ENCODE assay signal across 42 cellular contexts in the genomic region with DNA sequence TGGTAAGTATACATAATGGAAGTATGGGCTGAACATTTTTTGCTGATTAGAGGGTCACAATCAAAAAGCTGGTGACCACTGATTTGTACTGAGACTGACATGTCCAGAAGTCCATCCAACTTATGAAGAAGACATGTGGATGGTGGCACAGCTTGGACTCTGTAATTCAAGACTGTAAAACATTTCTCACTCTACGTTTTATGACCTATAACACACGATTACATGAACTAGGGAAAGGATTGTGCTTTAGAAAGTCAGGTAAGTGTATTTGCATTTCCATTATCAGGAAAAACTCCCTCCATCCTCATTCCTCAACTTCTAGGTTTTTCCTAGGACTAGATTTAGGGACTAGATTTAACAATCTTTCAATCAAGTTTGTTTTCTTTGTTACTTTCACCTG. TPM values are rescaled to one million over a fixed set of nuclear protein-coding genes. Genes with fewer than 3 reads are reported as not detected.
"Had no signal": no experiment of that assay in that cellular context is flagged by ENCODE, and none has a peak within 500 bp of the region (broad histone marks: within the 10 kb centered on the region; RNA-seq: fewer than 3 reads in every experiment).

No MANE protein-coding gene starts in this region.

- H3K27ac Mint-ChIP-seq: activated naive CD4-positive, alpha-beta T cell treated with anti-CD3 and anti-CD28 coated beads for 36 hours; activated naive CD4-positive, alpha-beta T cell treated with anti-CD3 and anti-CD28 coated beads, Interleukin-2, amount 10 ng/mL, durations not matched to agents 7 days and 5 days; activated naive CD4-positive, alpha-beta T cell treated with anti-CD3 and anti-CD28 coated beads, Interleukin-2, amount 50 U/mL, for 24 hours; activated naive CD4-positive, alpha-beta T cell treated with anti-CD3 and anti-CD28 coated beads, Interleukin-2, amount 50 U/mL, for 72 hours; activated naive CD8-positive, alpha-beta T cell; activated naive CD8-positive, alpha-beta T cell treated with anti-CD3 and anti-CD28 coated beads for 36 hours; activated naive CD8-positive, alpha-beta T cell treated with anti-CD3 and anti-CD28 coated beads, Interleukin-2, amount 10 ng/mL, durations not matched to agents 7 days and 5 days; activated naive CD8-positive, alpha-beta T cell treated with anti-CD3 and anti-CD28 coated beads, Interleukin-2, amount 50 U/mL, for 24 hours; activated T-cell treated with anti-CD3 and anti-CD28 coated beads, Interleukin-2, amount 50 U/mL, for 24 hours; activated T-cell treated with anti-CD3 and anti-CD28 coated beads, Interleukin-2, amount 50 U/mL, for 72 hours; activated T-helper 1 cell treated with anti-CD3 and anti-CD28 coated beads, Interleukin-12 subunit alpha, Interleukin-12 subunit beta, Interleukin-2, Interleukin-4 antibody, amounts not matched to agents 30 ng/mL and 10 ng/mL and 1 ng/mL, durations not matched to agents 14 hours and 24 hours and 36 hours; activated T-helper 17 cell treated with anti-CD3 and anti-CD28 coated beads, Interleukin-2, amount 50 U/mL, for 72 hours; activated T-helper 2 cell treated with anti-CD3 and anti-CD28 coated beads, Interferon-gamma antibody, Interleukin-2, Interleukin-4, amounts not matched to agents 10 μg/mL and 5 μg/mL and 100 μg/mL, durations not matched to agents 14 hours and 24 hours and 36 hours; brain had no signal

- H3K4me1 ChIP-seq: adrenal gland, ascending aorta, body of pancreas, breast epithelium had no signal

- H3K27me3 ChIP-seq: adrenal gland, ascending aorta, body of pancreas, brain microvascular endothelial cell, breast epithelium, cardiac muscle cell had no signal

- H3K9me3 Mint-ChIP-seq: activated naive CD4-positive, alpha-beta T cell treated with anti-CD3 and anti-CD28 coated beads, Interleukin-2, amount 50 U/mL, for 24 hours; activated naive CD4-positive, alpha-beta T cell treated with anti-CD3 and anti-CD28 coated beads, Interleukin-2, amount 50 U/mL, for 72 hours had no signal

- H3K9me3 ChIP-seq: adrenal gland, body of pancreas had no signal

- H3K27me3 Mint-ChIP-seq: activated naive CD4-positive, alpha-beta T cell treated with anti-CD3 and anti-CD28 coated beads, Interleukin-2, amount 50 U/mL, for 24 hours; activated naive CD8-positive, alpha-beta T cell; activated naive CD8-positive, alpha-beta T cell treated with anti-CD3 and anti-CD28 coated beads for 36 hours; activated naive CD8-positive, alpha-beta T cell treated with anti-CD3 and anti-CD28 coated beads, Interleukin-2, amount 50 U/mL, for 24 hours; activated T-cell treated with anti-CD3 and anti-CD28 coated beads, Interleukin-2, amount 50 U/mL, for 24 hours; brain; central memory CD8-positive, alpha-beta T cell had no signal

- H3K36me3 ChIP-seq: adrenal gland, ascending aorta, brain microvascular endothelial cell, breast epithelium, cardiac muscle cell had no signal

- H3K4me3 Mint-ChIP-seq: activated naive CD4-positive, alpha-beta T cell treated with anti-CD3 and anti-CD28 coated beads for 36 hours; activated naive CD4-positive, alpha-beta T cell treated with anti-CD3 and anti-CD28 coated beads, Interleukin-2, amount 10 ng/mL, durations not matched to agents 7 days and 5 days; activated naive CD4-positive, alpha-beta T cell treated with anti-CD3 and anti-CD28 coated beads, Interleukin-2, amount 50 U/mL, for 24 hours; activated naive CD8-positive, alpha-beta T cell; activated naive CD8-positive, alpha-beta T cell treated with anti-CD3 and anti-CD28 coated beads for 36 hours; activated naive CD8-positive, alpha-beta T cell treated with anti-CD3 and anti-CD28 coated beads, Interleukin-2, amount 10 ng/mL, durations not matched to agents 7 days and 5 days; activated naive CD8-positive, alpha-beta T cell treated with anti-CD3 and anti-CD28 coated beads, Interleukin-2, amount 50 U/mL, for 24 hours; activated T-cell treated with anti-CD3 and anti-CD28 coated beads, Interleukin-2, amount 50 U/mL, for 24 hours; activated T-cell treated with anti-CD3 and anti-CD28 coated beads, Interleukin-2, amount 50 U/mL, for 4 hours; activated T-cell treated with anti-CD3 and anti-CD28 coated beads, Interleukin-2, amount 50 U/mL, for 72 hours; activated T-helper 1 cell treated with anti-CD3 and anti-CD28 coated beads, Interleukin-12 subunit alpha, Interleukin-12 subunit beta, Interleukin-2, Interleukin-4 antibody, amounts not matched to agents 30 ng/mL and 10 ng/mL and 1 ng/mL, durations not matched to agents 14 hours and 24 hours and 36 hours; activated T-helper 17 cell treated with anti-CD3 and anti-CD28 coated beads, Interleukin-2, amount 50 U/mL, for 72 hours; brain; central memory CD8-positive, alpha-beta T cell had no signal

- H3K36me3 Mint-ChIP-seq: activated naive CD4-positive, alpha-beta T cell treated with anti-CD3 and anti-CD28 coated beads, Interleukin-2, amount 10 ng/mL, durations not matched to agents 7 days and 5 days; activated naive CD4-positive, alpha-beta T cell treated with anti-CD3 and anti-CD28 coated beads, Interleukin-2, amount 50 U/mL, for 72 hours; activated naive CD8-positive, alpha-beta T cell treated with anti-CD3 and anti-CD28 coated beads, Interleukin-2, amount 10 ng/mL, durations not matched to agents 7 days and 5 days; brain had no signal

- DNase-seq: activated effector memory CD4-positive, alpha-beta T cell treated with anti-CD3 and anti-CD28 coated beads, Interleukin-2, amount 50 U/mL, for 16 hours; activated effector memory CD4-positive, alpha-beta T cell treated with Interleukin-2 at 50 U/mL for 16 hours; activated gamma-delta T cell; activated gamma-delta T cell treated with Interleukin-2 at 50 U/mL for 16 hours; activated naive CD4-positive, alpha-beta T cell; activated naive CD4-positive, alpha-beta T cell treated with anti-CD3 and anti-CD28 coated beads for 36 hours; activated naive CD4-positive, alpha-beta T cell treated with anti-CD3 and anti-CD28 coated beads, Interleukin-2, amount 10 ng/mL, durations not matched to agents 7 days and 5 days; activated naive CD4-positive, alpha-beta T cell treated with anti-CD3 and anti-CD28 coated beads, Interleukin-2, amount 50 U/mL, for 16 hours; activated naive CD4-positive, alpha-beta T cell treated with Interleukin-2 at 50 U/mL for 16 hours; activated naive CD8-positive, alpha-beta T cell treated with anti-CD3 and anti-CD28 coated beads for 36 hours; activated naive CD8-positive, alpha-beta T cell treated with anti-CD3 and anti-CD28 coated beads, Interleukin-2, amount 10 ng/mL, durations not matched to agents 7 days and 5 days; activated naive CD8-positive, alpha-beta T cell treated with anti-CD3 and anti-CD28 coated beads, Interleukin-2, amount 50 U/mL, for 24 hours; activated T-cell treated with anti-CD3 and anti-CD28 coated beads for 4 hours; activated T-cell treated with anti-CD3 and anti-CD28 coated beads, Interleukin-2, amount 50 U/mL, for 1 hour; activated T-cell treated with anti-CD3 and anti-CD28 coated beads, Interleukin-2, amount 50 U/mL, for 24 hours; activated T-cell treated with anti-CD3 and anti-CD28 coated beads, Interleukin-2, amount 50 U/mL, for 4 hours; activated T-cell treated with anti-CD3 and anti-CD28 coated beads, Interleukin-2, amount 50 U/mL, for 48 hours; activated T-cell treated with anti-CD3 and anti-CD28 coated beads, Interleukin-2, amount 50 U/mL, for 72 hours; adrenal gland; amniotic stem cell; amygdala; anterior cingulate cortex; aorta; body of pancreas; brain microvascular endothelial cell; caudate nucleus; central memory CD4-positive, alpha-beta T cell; cerebellar nuclear complex had no signal

- H3K27ac ChIP-seq: adrenal gland, ascending aorta, body of pancreas, brain microvascular endothelial cell, breast epithelium, cardiac muscle cell had no signal

- FAIRE-seq: astrocyte, bronchial epithelial cell had no signal

- ATAC-seq: activated naive CD4-positive, alpha-beta T cell treated with anti-CD3 and anti-CD28 coated beads, Interleukin-2, amount 50 U/mL, for 72 hours; activated naive CD8-positive, alpha-beta T cell treated with anti-CD3 and anti-CD28 coated beads, Interleukin-2, amount 50 U/mL, for 24 hours; activated T-cell treated with anti-CD3 and anti-CD28 coated beads, Interleukin-2, amount 50 U/mL, for 4 hours; activated T-cell treated with anti-CD3 and anti-CD28 coated beads, Interleukin-2, amount 50 U/mL, for 72 hours; activated T-helper 17 cell treated with anti-CD3 and anti-CD28 coated beads, Interleukin-2, amount 50 U/mL, for 72 hours; body of pancreas had no signal

- H3K4me1 Mint-ChIP-seq: activated naive CD4-positive, alpha-beta T cell treated with anti-CD3 and anti-CD28 coated beads, Interleukin-2, amount 10 ng/mL, durations not matched to agents 7 days and 5 days; activated naive CD8-positive, alpha-beta T cell treated with anti-CD3 and anti-CD28 coated beads, Interleukin-2, amount 10 ng/mL, durations not matched to agents 7 days and 5 days; activated naive CD8-positive, alpha-beta T cell treated with anti-CD3 and anti-CD28 coated beads, Interleukin-2, amount 50 U/mL, for 24 hours; activated T-helper 17 cell treated with anti-CD3 and anti-CD28 coated beads, Interleukin-2, amount 50 U/mL, for 72 hours; brain; central memory CD8-positive, alpha-beta T cell had no signal

- H3K4me3 ChIP-seq: adrenal gland, ascending aorta, body of pancreas, breast epithelium, cardiac muscle cell had no signal

RNA-seq across cellular contexts. Expression of a gene that starts 49.0 kb away (rescaled TPM):
- total RNA-seq: activated naive CD4-positive, alpha-beta T cell treated with anti-CD3 and anti-CD28 coated beads for 36 hours; activated naive CD4-positive, alpha-beta T cell treated with anti-CD3 and anti-CD28 coated beads, Interleukin-2, amount 50 U/mL, for 72 hours; activated naive CD8-positive, alpha-beta T cell treated with anti-CD3 and anti-CD28 coated beads for 36 hours; activated naive CD8-positive, alpha-beta T cell treated with anti-CD3 and anti-CD28 coated beads, Interleukin-2, amount 10 ng/mL, durations not matched to agents 7 days and 5 days; activated T-cell treated with anti-CD3 and anti-CD28 coated beads, Interleukin-2, amount 50 U/mL, for 4 hours; activated T-cell treated with anti-CD3 and anti-CD28 coated beads, Interleukin-2, amount 50 U/mL, for 72 hours; activated T-helper 1 cell treated with anti-CD3 and anti-CD28 coated beads, Interleukin-12 subunit alpha, Interleukin-12 subunit beta, Interleukin-2, Interleukin-4 antibody, amounts not matched to agents 30 ng/mL and 10 ng/mL and 1 ng/mL, durations not matched to agents 14 hours and 24 hours and 36 hours; activated T-helper 17 cell treated with anti-CD3 and anti-CD28 coated beads, Interleukin-2, amount 50 U/mL, for 72 hours; activated T-helper 2 cell treated with anti-CD3 and anti-CD28 coated beads, Interferon-gamma antibody, Interleukin-2, Interleukin-4, amounts not matched to agents 10 μg/mL and 5 μg/mL and 100 μg/mL, durations not matched to agents 14 hours and 24 hours and 36 hours; adrenal gland; aorta; ascending aorta; astrocyte; body of pancreas; cardiac muscle cell; cardiac septum had no signal
- polyA plus RNA-seq: adrenal gland, aorta, cardiac muscle cell had no signal
